ENCODE assay signal across 1 cellular context in genomic region chr4:140152015-140152703, GRCh38.
TF ChIP-seq lines count a peak whose summit lies in the region.

No MANE protein-coding gene starts in this region.

TF ChIP-seq in HEK293, 187 proteins besides CTCF, POLR2A, EP300 and RAD21 (continued from another document):
- no peak for TF ChIP-seq ZNF26 (tag by site-specific recombination; IDR thresholded peaks at IDR 0.05)
- no peak for TF ChIP-seq ATF2 (tag by site-specific recombination; IDR thresholded peaks at IDR 0.05; ENCODE audit: low read depth)
- no peak for TF ChIP-seq ZNF362 (tag by site-specific recombination; IDR thresholded peaks at IDR 0.05)
- TF ChIP-seq ZBTB17 (tag by site-specific recombination; IDR thresholded peaks at IDR 0.05): 0 out of 2 replicates have a peak, but pooled peaks have one; percentile 2
- no peak for TF ChIP-seq ZNF140 (tag by site-specific recombination; IDR thresholded peaks at IDR 0.05)
- no peak for TF ChIP-seq IKZF3 (tag by site-specific recombination; IDR thresholded peaks at IDR 0.05)
- no peak for TF ChIP-seq TSHZ1 (tag by site-specific recombination; IDR thresholded peaks at IDR 0.05; ENCODE audit: borderline replicate concordance)
- TF ChIP-seq ZNF776 (tag by site-specific recombination; IDR thresholded peaks at IDR 0.05; ENCODE audit: borderline replicate concordance): no peak
- TF ChIP-seq ZNF221 (tag by site-specific recombination; IDR thresholded peaks at IDR 0.05; ENCODE audit: borderline replicate concordance): no peak
TF ChIP-seq in HEK293: peak in this region for 20.
